In genomic region chr11:36558511-36559413, GRCh38 we compare ENCODE assay signal across 9 cellular contexts. TPM values are rescaled to one million over a fixed set of nuclear protein-coding genes. Genes with fewer than 3 reads are reported as not detected.
A peak's percentile ranks its signal among the peaks of the same experiment; 100 is the strongest.
DNase-seq lines count a peak whose midpoint lies in the region; ATAC-seq lines count a peak whose summit lies in the region.
"Had no signal": no experiment of that assay in that cellular context is flagged by ENCODE, and none has a peak within 500 bp of the region (broad histone marks: within the 10 kb centered on the region; RNA-seq: fewer than 3 reads in every experiment).

No MANE protein-coding gene starts in this region.

- ATAC-seq in GM18858 (IDR thresholded peaks at IDR 0.05; ENCODE audit: unreplicated experiment) (peak; percentile 93), GM21526 (IDR thresholded peaks at IDR 0.05; ENCODE audit: low FRiP score, unreplicated experiment) (peak; percentile 93), HG03432 (IDR thresholded peaks at IDR 0.05; ENCODE audit: unreplicated experiment) (peak; percentile 99), left lobe of liver (peak; percentile 17)

- no peak for DNase-seq in left lobe of liver (ENCODE audit: low spot score)
- no peak for DNase-seq in OCI-M2 (lab: John Stamatoyannopoulos, UW; ENCODE audit: unreplicated experiment)
- DNase-seq in stimulated activated CD4-positive, alpha-beta T cell treated with anti-CD3 and anti-CD28 coated beads, Interleukin-15, amount 100 ng/mL, for 24 hours: no peak
- no peak for DNase-seq in DMS79 treated with DMSO at 0.1 percent for 48 hours (lab: John Stamatoyannopoulos, UW)
- DNase-seq: IMR-90 had no signal

RNA-seq across cellular contexts. Expression of gene RAG1, which starts 9.0 kb away (rescaled TPM):
- total RNA-seq in left lobe of liver: 1.2 TPM

RNA-seq across cellular contexts. Expression of gene IFTAP, which starts 35.5 kb away (rescaled TPM):
- 6.0 TPM for total RNA-seq in left lobe of liver

RNA-seq across cellular contexts. Expression of gene RAG2, which starts 39.3 kb away (rescaled TPM):
- total RNA-seq in left lobe of liver: not detected
- total RNA-seq: dermis microvascular lymphatic vessel endothelial cell, IMR-90 had no signal

RNA-seq across cellular contexts. Expression of gene TRAF6, which starts 48.7 kb away (rescaled TPM):
- total RNA-seq in left lobe of liver: 6.2 TPM

Comparison
In these comparisons a context has a peak if more than half of its experiments do, and no peak if none do; other contexts are left out.
1. ATAC-seq: peak in every context shown above with its lines; median percentile 99 in HG03432; 93 in GM18858; 93 in GM21526; 17 in left lobe of liver.